Comparison of ENCODE assay signal across 8 cellular contexts in genomic region chr12:31325877-31326631, GRCh38. TPM values are rescaled to one million over a fixed set of nuclear protein-coding genes. Genes with fewer than 3 reads are reported as not detected.
DNase-seq lines count a peak whose midpoint lies in the region; ATAC-seq, FAIRE-seq and TF ChIP-seq lines count a peak whose summit lies in the region.

TSS of gene SINHCAF (minus strand) at chr12:31326150. CDS start at chr12:31298204, 27,946 bp downstream.

- peak; percentile 49 for ATAC-seq in GM21526 (IDR thresholded peaks at IDR 0.05; ENCODE audit: low FRiP score, unreplicated experiment)

- FAIRE-seq in D721Med (lab: Jason Lieb, UNC) = no peak

- H3K27ac ChIP-seq in OCI-LY7 (ENCODE audit: low read depth, low read length, poor library complexity, severe bottlenecking) = peak within 1 kb of the TSS; percentile 69

- no peaks in the 10 kb centered on the region for H3K36me3 ChIP-seq in OCI-LY7 (ENCODE audit: insufficient read depth, low read length)

- H3K4me1 ChIP-seq in OCI-LY7 (ENCODE audit: insufficient read depth, low read length, poor library complexity, severe bottlenecking) = peaks cover 26% of the 10 kb centered on the region

- TF ChIP-seq CTCF in D721Med (IDR thresholded peaks at IDR 0.05; ENCODE audit: insufficient read depth, missing control alignments) (no peak), OCI-LY7 (conservative IDR thresholded peaks at IDR 0.05; ENCODE audit: low read length) (no peak)

- peaks cover 24% of the 10 kb centered on the region for H4K20me1 ChIP-seq in OCI-LY7 (ENCODE audit: insufficient read depth, low read length)

- no TSS peak for BruUV-seq in OCI-LY7 (replicated peaks; lab: Mats Ljungman, UMichigan)

- H3K4me3 ChIP-seq in OCI-LY7 (ENCODE audit: low read depth, low read length, poor library complexity, severe bottlenecking) = peak within 1 kb of the TSS; percentile 86

- intact Hi-C loops in OCI-LY7 (cut with micrococcal nuclease; ENCODE audit: unreplicated experiment) = loop anchor here (2.0 to 10.0 kb wide), 3 partner anchors 37 to 949 kb away; no protein-coding TSS in a partner anchor

- H3K9me2 ChIP-seq in OCI-LY7 (ENCODE audit: insufficient read depth, low read length) = no peaks in the 10 kb centered on the region

- peaks cover 48% of the 10 kb centered on the region for H3K79me2 ChIP-seq in OCI-LY7 (ENCODE audit: insufficient read depth, low read depth, low read length)

- POLR2A ChIA-PET in OCI-LY7 (lab: Charles Lee) = interaction anchor here (0.6 to 1.4 kb wide), 9 partner anchors 9 to 1301 kb away, joined by 3 to 9 read pairs (median 3); no protein-coding TSS in a partner anchor

- H3K4me2 ChIP-seq in OCI-LY7 (ENCODE audit: low read length) = peak within 1 kb of the TSS; percentile 87

- no peaks in the 10 kb centered on the region for H3K9me3 ChIP-seq in OCI-LY7 (ENCODE audit: low read length)

- peak; percentile 76 for DNase-seq in D721Med (ENCODE audit: insufficient read length, low spot score)
- DNase-seq in HuH-7.5 (ENCODE audit: low spot score) = peak; percentile 95
- DNase-seq in OCI-LY7 (ENCODE audit: low spot score) = peak; percentile 99
- DNase-seq in activated T-cell treated with anti-CD3 and anti-CD28 coated beads for 1 hour (ENCODE audit: low read depth) = peak; percentile 100
- peak; percentile 84 for DNase-seq in epidermal melanocyte (ENCODE audit: insufficient read length, low spot score)
- DNase-seq in middle frontal gyrus (ENCODE audit: extremely low spot score, low spot score) = peak; percentile 90
- peak; percentile 99 to 100 for DNase-seq in stimulated activated CD8-positive, alpha-beta memory T cell treated with anti-CD3 and anti-CD28 coated beads, Interleukin-2, amount 100 ng/mL, for 48 hours (ENCODE audit: low read depth in 2 of 2)

- CTCF ChIA-PET in OCI-LY7 (lab: Charles Lee; ENCODE audit: unreplicated experiment) = interaction anchor here (0.9 kb wide), 1 partner anchor 37 kb away, joined by 4 read pairs; no protein-coding TSS in a partner anchor

- peak within 1 kb of the TSS; percentile 74; the same call in 1 of the 2 replicates for H2AFZ ChIP-seq in OCI-LY7 (ENCODE audit: low read length)

RNA-seq across cellular contexts. Expression of gene SINHCAF, which starts in this region (rescaled TPM):
- total RNA-seq in OCI-LY7 (2014; rRNA removed; shearing (Covaris generic)) = 51.0 and 54.0 TPM in 2 replicates
- 86.2 and 94.1 TPM in 2 replicates for total RNA-seq in OCI-LY7 (2022)

Comparison
In these comparisons a context has a peak if more than half of its experiments do, and no peak if none do; other contexts are left out.
1. Peak in every context shown above with its lines: DNase-seq, ATAC-seq, H3K4me3 ChIP-seq and H3K27ac ChIP-seq.